Comparison of ENCODE assay signal across 12 cellular contexts in the genomic region with DNA sequence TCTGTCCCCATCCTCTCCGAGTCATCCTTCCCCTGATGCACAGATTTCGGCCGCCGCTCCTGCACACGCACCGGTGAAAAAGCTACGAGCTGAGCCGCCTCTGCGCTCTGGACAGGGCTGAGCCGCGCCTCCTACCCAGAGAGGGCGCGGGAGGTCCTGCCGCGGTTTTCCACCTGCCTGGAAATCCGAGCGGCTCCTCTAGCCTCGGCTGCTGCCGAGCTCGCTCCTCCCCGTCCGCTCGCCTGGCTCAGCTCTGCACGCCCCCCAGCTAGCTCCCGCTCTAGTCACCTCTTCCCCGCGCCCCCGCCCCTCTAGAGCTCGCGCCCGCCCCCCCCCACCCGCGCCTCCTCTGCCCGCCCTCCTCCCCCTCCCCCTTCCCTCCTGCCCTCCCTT. TPM values are rescaled to one million over a fixed set of nuclear protein-coding genes. Genes with fewer than 3 reads are reported as not detected.
A peak's percentile ranks its signal among the peaks of the same experiment; 100 is the strongest.
DNase-seq lines count a peak whose midpoint lies in the region; ATAC-seq and TF ChIP-seq lines count a peak whose summit lies in the region.
"Had no signal": no experiment of that assay in that cellular context is flagged by ENCODE, and none has a peak within 500 bp of the region (broad histone marks: within the 10 kb centered on the region; RNA-seq: fewer than 3 reads in every experiment).

No MANE protein-coding gene starts in this region.

- ATAC-seq in left ventricle myocardium superior (no peak), Right ventricle myocardium inferior (no peak)

- H3K36me3 ChIP-seq in cardiac muscle cell: no peaks in the 10 kb centered on the region
- no peaks in the 10 kb centered on the region for H3K36me3 ChIP-seq in WERI-Rb-1
- H3K36me3 ChIP-seq in thyroid gland: no peaks in the 10 kb centered on the region

- TF ChIP-seq CTCF in cardiac muscle cell (IDR thresholded peaks at IDR 0.05; ENCODE audit: low read depth, low read length) (no peak), WERI-Rb-1 (IDR thresholded peaks at IDR 0.05; ENCODE audit: low read depth, low read length) (no peak), thyroid gland (IDR thresholded peaks at IDR 0.05) (no peak)

- intact Hi-C loops in left ventricle myocardium superior (cut with micrococcal nuclease): no loop called here
- intact Hi-C loops in thyroid gland (cut with DNase I): no loop called here
- intact Hi-C loops in Right ventricle myocardium inferior (cut with DNase I): loop anchor here (10.0 kb wide), 1 partner anchor 206 kb away; no protein-coding TSS in a partner anchor

- DNase-seq in cardiac muscle cell (ENCODE audit: low read depth in 1 of 2, low spot score in 1 of 2) (peak in 1 of 2 donors; percentile 51), left ventricle myocardium superior (no peak), WERI-Rb-1 (peak; percentile 26), islet precursor cell (peak; percentile 91), thyroid gland (peak; percentile 5 to 14), T-helper 1 cell (no peak), Right ventricle myocardium inferior (ENCODE audit: missing footprints) (no peak)
- no peak for DNase-seq in stimulated activated CD4-positive, alpha-beta T cell treated with anti-CD3 and anti-CD28 coated beads, Interleukin-4, amount 100 ng/mL, for 1 hour
- DNase-seq: activated CD4-positive, alpha-beta T cell treated with anti-CD3 and anti-CD28 coated beads, Interleukin-2, amount 10 ng/mL, durations not matched to agents 24 days and 14 days; GOT3 had no signal

- H3K4me3 ChIP-seq in cardiac muscle cell: peak overlapping the region; percentile 29
- H3K4me3 ChIP-seq in WERI-Rb-1 (ENCODE audit: low read depth, low read length): no peak overlapping the region
- H3K4me3 ChIP-seq in thyroid gland (replicated peaks in 1 of 3): no peak overlapping the region

- H3K9me3 ChIP-seq in cardiac muscle cell (ENCODE audit: low read depth): no peaks in the 10 kb centered on the region
- no peaks in the 10 kb centered on the region for H3K9me3 ChIP-seq in WERI-Rb-1 (ENCODE audit: severe bottlenecking)
- H3K9me3 ChIP-seq in thyroid gland: no peaks in the 10 kb centered on the region

- no peak for TF ChIP-seq POLR2A in thyroid gland (IDR thresholded peaks at IDR 0.05)

- H3K27me3 ChIP-seq in cardiac muscle cell (peaks cover 85% of the 10 kb centered on the region), WERI-Rb-1 (ENCODE audit: insufficient read depth, low read depth, severe bottlenecking) (peaks cover 60% of the 10 kb centered on the region), thyroid gland (peaks cover 18% of the 10 kb centered on the region)

- H3K27ac ChIP-seq in cardiac muscle cell (no peak overlapping the region), WERI-Rb-1 (no peak overlapping the region), thyroid gland (no peak overlapping the region)
- H3K27ac ChIP-seq: parathyroid adenoma had no signal

- H3K4me1 ChIP-seq in cardiac muscle cell (ENCODE audit: low read depth) (peaks cover 6% of the 10 kb centered on the region), thyroid gland (peaks cover 5 to 12% of the 10 kb centered on the region in 2 donors)
- H3K4me1 ChIP-seq: parathyroid adenoma had no signal

- WGBS in thyroid gland, 2 donors: 2 to 3% methylated on average over 12 of the region's 34 CpGs

RNA-seq across cellular contexts. Expression of gene SHISA9, which starts 0.2 kb away (rescaled TPM):
- total RNA-seq in cardiac muscle cell (0.03 TPM in 1 of 2 replicates, not detected in the other), left ventricle myocardium superior (0.99 TPM), thyroid gland (under 1 TPM; 0.11 to 0.34 (median 0.28) TPM), Right ventricle myocardium inferior (0.49 TPM)
- not detected in 2 replicates for polyA plus RNA-seq in cardiac muscle cell
- total RNA-seq: activated CD4-positive, alpha-beta T cell treated with anti-CD3 and anti-CD28 coated beads, Interleukin-2, amount 10 ng/mL, durations not matched to agents 24 days and 14 days; fibroblast of villous mesenchyme had no signal

Comparison
In these comparisons a context has a peak if more than half of its experiments do, and no peak if none do; other contexts are left out.
1. DNase-seq: peak in WERI-Rb-1 (single experiment), islet precursor cell (single experiment) and thyroid gland (2 of 2); none in left ventricle myocardium superior (single experiment), T-helper 1 cell (0 of 5), Right ventricle myocardium inferior (single experiment) and stimulated activated CD4-positive, alpha-beta T cell treated with anti-CD3 and anti-CD28 coated beads, Interleukin-4, amount 100 ng/mL, for 1 hour (single experiment).